In genomic region chr1:22691354-22691753, GRCh38 we compare ENCODE assay signal across 27 cellular contexts. TPM values are rescaled to one million over a fixed set of nuclear protein-coding genes. Genes with fewer than 3 reads are reported as not detected.
"Had no signal": no experiment of that assay in that cellular context is flagged by ENCODE, and none has a peak within 500 bp of the region (broad histone marks: within the 10 kb centered on the region; RNA-seq: fewer than 3 reads in every experiment).

No MANE protein-coding gene starts in this region.

- H3K9me3 Mint-ChIP-seq: immature natural killer cell; mesothelial cell of epicardium; naive B cell; nephron progenitor cell; stimulated activated effector memory CD8-positive, alpha-beta T cell treated with anti-CD3 and anti-CD28 coated beads, Interleukin-12 subunit alpha, Interleukin-12 subunit beta, amount 100 ng/mL, for 72 hours; stimulated activated naive CD8-positive, alpha-beta T cell treated with anti-CD3 and anti-CD28 coated beads, Interleukin-15, Interleukin-2, amounts not matched to agents 100 ng/mL and 50 ng/mL, for 24 hours had no signal

- H3K27ac ChIP-seq: left ventricle myocardium inferior, pancreas, prostate gland, sigmoid colon, spleen, suprapubic skin, thoracic aorta, tibial artery, upper lobe of right lung, uterus had no signal

- H3K9me3 ChIP-seq: left ventricle myocardium inferior, pancreas, prostate gland, sigmoid colon, spleen, suprapubic skin, thoracic aorta, tibial artery, upper lobe of right lung, uterus had no signal

- DNase-seq: hypothalamus; immature natural killer cell; left ventricle myocardium inferior; mesendoderm; naive B cell; nephron progenitor cell; nucleus accumbens; pancreas; posterior cingulate gyrus; right cardiac atrium; sigmoid colon; small intestine; spleen; stimulated activated CD4-positive, alpha-beta T cell treated with anti-CD3 and anti-CD28 coated beads, Interleukin-4, amount 100 ng/mL, for 24 hours; stimulated activated naive CD4-positive, alpha-beta T cell; tibial artery; trophoblast cell; upper lobe of right lung; uterus had no signal

- H3K27ac Mint-ChIP-seq: immature natural killer cell; mesothelial cell of epicardium; naive B cell; nephron progenitor cell; stimulated activated effector memory CD8-positive, alpha-beta T cell treated with anti-CD3 and anti-CD28 coated beads, Interleukin-12 subunit alpha, Interleukin-12 subunit beta, amount 100 ng/mL, for 72 hours; stimulated activated naive CD8-positive, alpha-beta T cell treated with anti-CD3 and anti-CD28 coated beads, Interleukin-15, Interleukin-2, amounts not matched to agents 100 ng/mL and 50 ng/mL, for 24 hours had no signal

- H3K4me3 ChIP-seq: left ventricle myocardium inferior, lung, pancreas, prostate gland, sigmoid colon, spleen, suprapubic skin, thoracic aorta, tibial artery, upper lobe of right lung, uterus had no signal

- H3K36me3 ChIP-seq: left ventricle myocardium inferior, pancreas, prostate gland, sigmoid colon, spleen, suprapubic skin, thoracic aorta, tibial artery, upper lobe of right lung, uterus had no signal

- FAIRE-seq: islet of Langerhans, pancreas, small intestine had no signal

- H3K27me3 ChIP-seq: pancreas, uterus had no signal

- H3K4me3 Mint-ChIP-seq: immature natural killer cell; mesothelial cell of epicardium; naive B cell; nephron progenitor cell; stimulated activated effector memory CD8-positive, alpha-beta T cell treated with anti-CD3 and anti-CD28 coated beads, Interleukin-12 subunit alpha, Interleukin-12 subunit beta, amount 100 ng/mL, for 72 hours; stimulated activated naive CD8-positive, alpha-beta T cell treated with anti-CD3 and anti-CD28 coated beads, Interleukin-15, Interleukin-2, amounts not matched to agents 100 ng/mL and 50 ng/mL, for 24 hours had no signal

- H3K36me3 Mint-ChIP-seq: immature natural killer cell; mesothelial cell of epicardium; naive B cell; stimulated activated effector memory CD8-positive, alpha-beta T cell treated with anti-CD3 and anti-CD28 coated beads, Interleukin-12 subunit alpha, Interleukin-12 subunit beta, amount 100 ng/mL, for 72 hours had no signal

- ATAC-seq: pancreas; right cardiac atrium; stimulated activated effector memory CD8-positive, alpha-beta T cell treated with anti-CD3 and anti-CD28 coated beads, Interleukin-12 subunit alpha, Interleukin-12 subunit beta, amount 100 ng/mL, for 72 hours; upper lobe of right lung had no signal

- H3K4me1 Mint-ChIP-seq: immature natural killer cell; naive B cell; stimulated activated effector memory CD8-positive, alpha-beta T cell treated with anti-CD3 and anti-CD28 coated beads, Interleukin-12 subunit alpha, Interleukin-12 subunit beta, amount 100 ng/mL, for 72 hours had no signal

- H3K4me1 ChIP-seq: left ventricle myocardium inferior, pancreas, prostate gland, sigmoid colon, spleen, suprapubic skin, tibial artery, upper lobe of right lung, uterus had no signal

RNA-seq across cellular contexts. Expression of gene EPHB2, which starts 19.3 kb away (rescaled TPM):
- polyA plus RNA-seq: immature natural killer cell had no signal

RNA-seq across cellular contexts. Expression of gene C1QB, which starts 38.3 kb away (rescaled TPM):
- total RNA-seq: mesothelial cell of epicardium had no signal
- polyA plus RNA-seq: immature natural killer cell had no signal

RNA-seq across cellular contexts. Expression of gene C1QC, which starts 47.9 kb away (rescaled TPM):
- total RNA-seq: mesothelial cell of epicardium had no signal
- polyA plus RNA-seq: immature natural killer cell had no signal

RNA-seq across cellular contexts. Expression of gene C1QA, which starts 54.9 kb away (rescaled TPM):
- total RNA-seq: mesothelial cell of epicardium had no signal
- polyA plus RNA-seq: immature natural killer cell had no signal
